In genomic region chr13:94309997-94310842, GRCh38 we compare ENCODE assay signal across 11 cellular contexts.
DNase-seq lines count a peak whose midpoint lies in the region; ATAC-seq and TF ChIP-seq lines count a peak whose summit lies in the region.
"Had no signal": no experiment of that assay in that cellular context is flagged by ENCODE, and none has a peak within 500 bp of the region (broad histone marks: within the 10 kb centered on the region; RNA-seq: fewer than 3 reads in every experiment).

No MANE protein-coding gene starts in this region.

- no peak overlapping the region for H3K18ac ChIP-seq in trophoblast cell (ENCODE audit: low read length)

- H2AFZ ChIP-seq in trophoblast cell (ENCODE audit: insufficient read depth, low read length, poor library complexity): no peak overlapping the region

- H3K27ac ChIP-seq in RWPE2 (ENCODE audit: poor library complexity, severe bottlenecking): peak overlapping the region; percentile 99
- peak overlapping the region; percentile 11 for H3K27ac ChIP-seq in trophoblast cell (ENCODE audit: low read depth, low read length)
- H3K27ac ChIP-seq in stomach: peak overlapping the region in 1 of 5 donors; percentile 50

- H4K12ac ChIP-seq in trophoblast cell (ENCODE audit: low read depth, low read length): no peak overlapping the region

- H3K36me3 ChIP-seq in RWPE2 (ENCODE audit: low read depth) (no peaks in the 10 kb centered on the region), trophoblast cell (ENCODE audit: control insufficient read depth in 1 of 2, insufficient read depth in 2 of 2, low read length in 2 of 2) (no peaks in the 10 kb centered on the region), stomach (no peaks in the 10 kb centered on the region)

- H4K8ac ChIP-seq in trophoblast cell (ENCODE audit: low read depth, low read length): no peak overlapping the region

- no peaks in the 10 kb centered on the region for H3K27me3 ChIP-seq in RWPE2 (ENCODE audit: insufficient read depth, poor library complexity, severe bottlenecking)
- H3K27me3 ChIP-seq in trophoblast cell (ENCODE audit: insufficient read depth, low read length): no peaks in the 10 kb centered on the region
- no peaks in the 10 kb centered on the region for H3K27me3 ChIP-seq in stomach

- intact Hi-C loops in stomach (cut with DNase I; ENCODE audit: low total_unique reads): no loop called here

- H4K91ac ChIP-seq in trophoblast cell (ENCODE audit: low read depth, low read length): no peak overlapping the region

- H3K4me3 ChIP-seq in RWPE2 (ENCODE audit: severe bottlenecking): no peak overlapping the region
- no peak overlapping the region for H3K4me3 ChIP-seq in fibroblast of pulmonary artery (replicated peaks; ENCODE audit: low read depth, low read length)
- no peak overlapping the region for H3K4me3 ChIP-seq in trophoblast cell (ENCODE audit: low read depth, low read length)
- no peak overlapping the region for H3K4me3 ChIP-seq in stomach

- H2BK12ac ChIP-seq in trophoblast cell (ENCODE audit: low read length): no peak overlapping the region

- no peak overlapping the region for H2BK120ac ChIP-seq in trophoblast cell (ENCODE audit: insufficient read depth, low read length, poor library complexity)

- H3K23ac ChIP-seq in trophoblast cell (ENCODE audit: low read length): no peak overlapping the region

- no peak overlapping the region for H3K14ac ChIP-seq in trophoblast cell (ENCODE audit: low read length)

- H3K9me3 ChIP-seq in RWPE2 (ENCODE audit: severe bottlenecking) (no peaks in the 10 kb centered on the region), trophoblast cell (ENCODE audit: insufficient read depth, low read depth, low read length) (no peaks in the 10 kb centered on the region), stomach (no peaks in the 10 kb centered on the region)

- DNase-seq in EH (ENCODE audit: low read depth): peak; percentile 92
- no peak for DNase-seq in RWPE2 (ENCODE audit: low spot score)
- peak; percentile 94 for DNase-seq in fibroblast of pulmonary artery (ENCODE audit: low read depth)
- DNase-seq in trophoblast cell: peak in 1 of 2 donors; percentile 4
- no peak for DNase-seq in HEK293T (ENCODE audit: extremely low spot score)
- DNase-seq in stomach: no peak
- DNase-seq in activated CD4-positive, alpha-beta T cell treated with anti-CD3 and anti-CD28 coated beads for 4 hours: no peak
- DNase-seq: activated CD4-positive, alpha-beta T cell treated with anti-CD3 and anti-CD28 coated beads, Interleukin-2, amount 50 U/mL, for 48 hours; activated naive CD8-positive, alpha-beta T cell treated with anti-CD3 and anti-CD28 coated beads, Interleukin-2, amount 10 ng/mL, durations not matched to agents 7 days and 5 days; retina had no signal

- CTCF ChIA-PET in HEK293T (lab: Yijun Ruan, JAX): interaction anchor here (0.7 kb wide), 1 partner anchor 122 kb away, joined by 5 read pairs; no protein-coding TSS in a partner anchor

- H2AK5ac ChIP-seq in trophoblast cell (ENCODE audit: low read length): no peak overlapping the region

- H2BK5ac ChIP-seq in trophoblast cell (ENCODE audit: low read depth, low read length, poor library complexity): peak overlapping the region; percentile 63

- H3K4me2 ChIP-seq in trophoblast cell (ENCODE audit: low read length): no peak overlapping the region

- peaks cover 36% of the 10 kb centered on the region for H3K4me1 ChIP-seq in RWPE2 (ENCODE audit: insufficient read depth, poor library complexity, severe bottlenecking)
- H3K4me1 ChIP-seq in trophoblast cell (ENCODE audit: control insufficient read depth in 1 of 2, insufficient read depth in 2 of 2, low read length in 2 of 2): peaks cover 0 to 2% of the 10 kb centered on the region in 2 experiments
- H3K4me1 ChIP-seq in stomach: peaks cover 0 to 8% (median 0%) of the 10 kb centered on the region in 4 donors

- H3K9ac ChIP-seq in trophoblast cell (ENCODE audit: low read length): no peak overlapping the region

- no peaks in the 10 kb centered on the region for H3K79me2 ChIP-seq in trophoblast cell (ENCODE audit: control insufficient read depth, insufficient read depth, low read length, poor library complexity)

- ATAC-seq in RWPE2 (ENCODE audit: low read depth) (peak; percentile 94), HG03175 (IDR thresholded peaks at IDR 0.05; ENCODE audit: unreplicated experiment) (no peak)

- POLR2A ChIA-PET in HEK293T (lab: Yijun Ruan, JAX): interaction anchor here (0.6 kb wide), 1 partner anchor 17 kb away, joined by 3 read pairs; no protein-coding TSS in a partner anchor

- WGBS in trophoblast cell (ENCODE audit: extremely low coverage, insufficient coverage, insufficient read length): no CpG with 5 or more reads among the region's 6 CpGs
- 61 to 79% (median 77%) methylated on average over 6 of the region's 6 CpGs for WGBS in stomach, 5 donors

- H3K79me1 ChIP-seq in trophoblast cell (ENCODE audit: low read length): peaks cover 5% of the 10 kb centered on the region

- TF ChIP-seq CTCF in RWPE2 (IDR thresholded peaks at IDR 0.05; ENCODE audit: poor library complexity, severe bottlenecking): no peak
- no peak for TF ChIP-seq CTCF in fibroblast of pulmonary artery (IDR thresholded peaks at IDR 0.05; ENCODE audit: low read length, missing control alignments)
- no peak for TF ChIP-seq CTCF in stomach (IDR thresholded peaks at IDR 0.05)

- TF ChIP-seq EP300 in stomach (IDR thresholded peaks at IDR 0.05): no peak

- TF ChIP-seq POLR2A in stomach (IDR thresholded peaks at IDR 0.05): no peak

- no peak overlapping the region for H3K4ac ChIP-seq in trophoblast cell (ENCODE audit: low read depth, low read length)

TF ChIP-seq in HEK293T, 16 proteins besides CTCF, POLR2A, EP300 and RAD21:
- TF ChIP-seq BHLHE40 (IDR thresholded peaks at IDR 0.05; ENCODE audit: borderline replicate concordance) (no peak), SP1 (IDR thresholded peaks at IDR 0.05) (no peak), PKNOX1 (IDR thresholded peaks at IDR 0.05) (no peak), FOXM1 (IDR thresholded peaks at IDR 0.05; ENCODE audit: borderline replicate concordance) (no peak), NFRKB (IDR thresholded peaks at IDR 0.05) (no peak), ELF4 (IDR thresholded peaks at IDR 0.05) (no peak), ARNT (IDR thresholded peaks at IDR 0.05) (no peak), LEF1 (IDR thresholded peaks at IDR 0.05; ENCODE audit: borderline replicate concordance) (no peak), CTBP1 (IDR thresholded peaks at IDR 0.05; ENCODE audit: borderline replicate concordance) (no peak), FOXA1 (IDR thresholded peaks at IDR 0.05) (no peak), ZNF384 (IDR thresholded peaks at IDR 0.05) (no peak), SUZ12 (IDR thresholded peaks at IDR 0.05) (no peak), TARDBP (IDR thresholded peaks at IDR 0.05) (no peak), L3MBTL2 (conservative IDR thresholded peaks at IDR 0.05) (no peak), FOXK2 (IDR thresholded peaks at IDR 0.05) (no peak), HDGF (IDR thresholded peaks at IDR 0.05; ENCODE audit: borderline replicate concordance) (no peak)

Comparison
In these comparisons a context has a peak if more than half of its experiments do, and no peak if none do; other contexts are left out.
1. DNase-seq: peak in EH (single experiment) and fibroblast of pulmonary artery (single experiment); none in RWPE2 (single experiment), HEK293T (single experiment), stomach (single experiment) and activated CD4-positive, alpha-beta T cell treated with anti-CD3 and anti-CD28 coated beads for 4 hours (0 of 2).